2 cellular contexts compared by ENCODE assay signal in genomic region chr17:39196820-39197331, GRCh38.
A peak's percentile ranks its signal among the peaks of the same experiment; 100 is the strongest.
TF ChIP-seq lines count a peak whose summit lies in the region.

No MANE protein-coding gene starts in this region.

TF ChIP-seq in K562, 482 proteins besides CTCF, POLR2A, EP300 and RAD21:
- peak; percentile 25; the same call in 1 of the 2 replicates for TF ChIP-seq ZBTB7A (IDR thresholded peaks at IDR 0.05; ENCODE audit: borderline replicate concordance, control insufficient read depth, low read depth, low read length)
- TF ChIP-seq SAFB2 (IDR thresholded peaks at IDR 0.05; ENCODE audit: borderline replicate concordance, low read depth, low read length, severe bottlenecking): no peak
- peak; percentile 52 for TF ChIP-seq EGR1 (conservative IDR thresholded peaks at IDR 0.05)
- no peak for TF ChIP-seq ZNF121 (CRISPR knock-in tag; conservative IDR thresholded peaks at IDR 0.05)
- TF ChIP-seq, protein P1, sequence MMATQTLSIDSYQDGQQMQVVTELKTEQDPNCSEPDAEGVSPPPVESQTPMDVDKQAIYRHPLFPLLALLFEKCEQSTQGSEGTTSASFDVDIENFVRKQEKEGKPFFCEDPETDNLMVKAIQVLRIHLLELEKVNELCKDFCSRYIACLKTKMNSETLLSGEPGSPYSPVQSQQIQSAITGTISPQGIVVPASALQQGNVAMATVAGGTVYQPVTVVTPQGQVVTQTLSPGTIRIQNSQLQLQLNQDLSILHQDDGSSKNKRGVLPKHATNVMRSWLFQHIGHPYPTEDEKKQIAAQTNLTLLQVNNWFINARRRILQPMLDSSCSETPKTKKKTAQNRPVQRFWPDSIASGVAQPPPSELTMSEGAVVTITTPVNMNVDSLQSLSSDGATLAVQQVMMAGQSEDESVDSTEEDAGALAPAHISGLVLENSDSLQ (IDR thresholded peaks at IDR 0.05): 0 out of 2 replicates have a peak, but pooled peaks have one; percentile 35
- TF ChIP-seq, protein P2, sequence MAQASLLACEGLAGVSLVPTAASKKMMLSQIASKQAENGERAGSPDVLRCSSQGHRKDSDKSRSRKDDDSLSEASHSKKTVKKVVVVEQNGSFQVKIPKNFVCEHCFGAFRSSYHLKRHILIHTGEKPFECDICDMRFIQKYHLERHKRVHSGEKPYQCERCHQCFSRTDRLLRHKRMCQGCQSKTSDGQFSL (CRISPR knock-in tag; IDR thresholded peaks at IDR 0.05): no peak
- TF ChIP-seq, protein P2 (tag; IDR thresholded peaks at IDR 0.05): 0 out of 4 replicates have a peak, but pooled peaks of 1 of the 2 experiments have one; percentile 34
- no peak for TF ChIP-seq FOXP4 (CRISPR knock-in tag; IDR thresholded peaks at IDR 0.05; ENCODE audit: borderline replicate concordance)
TF ChIP-seq in K562: peak in this region for 4.

TF ChIP-seq in HepG2, 621 proteins besides CTCF, POLR2A, EP300 and RAD21:
- TF ChIP-seq ZNF432 (CRISPR knock-in tag; IDR thresholded peaks at IDR 0.05; ENCODE audit: borderline replicate concordance) (no peak), HNRNPL (IDR thresholded peaks at IDR 0.05; ENCODE audit: low read depth, low read length) (0 out of 2 replicates have a peak, but pooled peaks have one; percentile 22), BHLHE40 (IDR thresholded peaks at IDR 0.05; ENCODE audit: low read length) (no peak), ZNF382 (CRISPR knock-in tag; IDR thresholded peaks at IDR 0.05; ENCODE audit: borderline replicate concordance) (no peak), ATF7-NPFF (CRISPR knock-in tag; IDR thresholded peaks at IDR 0.05; ENCODE audit: low read depth) (0 out of 2 replicates have a peak, but pooled peaks have one; percentile 3), PPARG (CRISPR knock-in tag; conservative IDR thresholded peaks at IDR 0.05) (no peak), PRPF4 (IDR thresholded peaks at IDR 0.05; ENCODE audit: low read depth, low read length, poor library complexity, severe bottlenecking) (no peak), CEBPB (IDR thresholded peaks at IDR 0.05; ENCODE audit: borderline replicate concordance, low read depth, low read length) (no peak), ZNF704 (CRISPR knock-in tag; IDR thresholded peaks at IDR 0.05; ENCODE audit: borderline replicate concordance) (no peak), ZKSCAN8 (CRISPR knock-in tag; IDR thresholded peaks at IDR 0.05; ENCODE audit: borderline replicate concordance) (no peak), ZNF784 (CRISPR knock-in tag; IDR thresholded peaks at IDR 0.05; ENCODE audit: borderline replicate concordance) (0 out of 2 replicates have a peak, but pooled peaks have one; percentile 14), ZNF17 (CRISPR knock-in tag; IDR thresholded peaks at IDR 0.05) (no peak), ZBTB39 (CRISPR knock-in tag; IDR thresholded peaks at IDR 0.05) (0 out of 2 replicates have a peak, but pooled peaks have one; percentile 32), ZNF883 (CRISPR knock-in tag; IDR thresholded peaks at IDR 0.05; ENCODE audit: not compliant biosample characterization) (peak; percentile 12)
- TF ChIP-seq, protein P3, sequence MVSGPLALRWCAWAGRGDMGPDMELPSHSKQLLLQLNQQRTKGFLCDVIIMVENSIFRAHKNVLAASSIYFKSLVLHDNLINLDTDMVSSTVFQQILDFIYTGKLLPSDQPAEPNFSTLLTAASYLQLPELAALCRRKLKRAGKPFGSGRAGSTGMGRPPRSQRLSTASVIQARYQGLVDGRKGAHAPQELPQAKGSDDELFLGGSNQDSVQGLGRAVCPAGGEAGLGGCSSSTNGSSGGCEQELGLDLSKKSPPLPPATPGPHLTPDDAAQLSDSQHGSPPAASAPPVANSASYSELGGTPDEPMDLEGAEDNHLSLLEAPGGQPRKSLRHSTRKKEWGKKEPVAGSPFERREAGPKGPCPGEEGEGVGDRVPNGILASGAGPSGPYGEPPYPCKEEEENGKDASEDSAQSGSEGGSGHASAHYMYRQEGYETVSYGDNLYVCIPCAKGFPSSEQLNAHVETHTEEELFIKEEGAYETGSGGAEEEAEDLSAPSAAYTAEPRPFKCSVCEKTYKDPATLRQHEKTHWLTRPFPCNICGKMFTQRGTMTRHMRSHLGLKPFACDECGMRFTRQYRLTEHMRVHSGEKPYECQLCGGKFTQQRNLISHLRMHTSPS (CRISPR knock-in tag; IDR thresholded peaks at IDR 0.05; ENCODE audit: low read depth): 0 out of 2 replicates have a peak, but pooled peaks have one; percentile 30
